In the genomic region with DNA sequence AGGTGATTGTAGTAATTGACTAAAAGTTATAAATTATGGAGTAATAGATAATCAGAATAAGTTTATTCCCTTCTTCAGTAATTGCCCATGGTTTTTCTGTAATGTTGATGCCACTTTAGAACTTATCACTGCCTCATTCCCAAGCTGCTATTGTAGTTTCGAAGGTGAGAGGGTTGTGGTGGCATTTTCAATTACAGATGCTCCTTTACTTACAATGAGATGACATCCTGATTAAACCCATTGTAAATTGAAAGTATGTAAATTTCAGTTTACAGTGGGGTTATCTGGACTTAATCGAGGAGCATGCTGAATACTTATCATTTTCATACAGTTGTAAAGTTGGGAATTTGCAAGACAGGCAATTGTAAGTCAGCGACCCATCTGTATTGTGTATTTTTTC, we compare ENCODE assay signal across 1 cellular context.
TF ChIP-seq lines count a peak whose summit lies in the region.

No MANE protein-coding gene starts in this region.

TF ChIP-seq in GM23338, 12 proteins besides CTCF, POLR2A, EP300 and RAD21 (continued from another document):
- TF ChIP-seq ZNF462 (CRISPR knock-in tag; IDR thresholded peaks at IDR 0.05) = no peak
- TF ChIP-seq ETS1 (IDR thresholded peaks at IDR 0.05) = no peak
- no peak for TF ChIP-seq POLR2AphosphoS5 (IDR thresholded peaks at IDR 0.05; ENCODE audit: low read depth)
- no peak for TF ChIP-seq ZNF331 (CRISPR knock-in tag; IDR thresholded peaks at IDR 0.05; ENCODE audit: low read depth)
- TF ChIP-seq NANOG (IDR thresholded peaks at IDR 0.05; ENCODE audit: borderline replicate concordance) = no peak
- no peak for TF ChIP-seq CREB1 (CRISPR knock-in tag; IDR thresholded peaks at IDR 0.05; ENCODE audit: low read depth)
- no peak for TF ChIP-seq EZH2phosphoT487 (IDR thresholded peaks at IDR 0.05; ENCODE audit: unreplicated experiment)
- no peak for TF ChIP-seq ZNF114 (CRISPR knock-in tag; IDR thresholded peaks at IDR 0.05)
- no peak for TF ChIP-seq EZH2 (IDR thresholded peaks at IDR 0.05; ENCODE audit: low read depth, unreplicated experiment)
- no peak for TF ChIP-seq STAT1 (IDR thresholded peaks at IDR 0.05; ENCODE audit: unreplicated experiment)
